Comparison of ENCODE assay signal across 9 cellular contexts in genomic region chr6:79969784-79970183, GRCh38. TPM values are rescaled to one million over a fixed set of nuclear protein-coding genes. Genes with fewer than 3 reads are reported as not detected.
"Had no signal": no experiment of that assay in that cellular context is flagged by ENCODE, and none has a peak within 500 bp of the region (broad histone marks: within the 10 kb centered on the region; RNA-seq: fewer than 3 reads in every experiment).

No MANE protein-coding gene starts in this region.

- ATAC-seq: HepG2 had no signal

- H3K9ac ChIP-seq: KMS-11 had no signal

- H3K4me2 ChIP-seq: KMS-11 had no signal

- DNase-seq: IMR-90, KBM-7, KG1 had no signal

- H3K4me1 Mint-ChIP-seq: IgD-negative memory B cell had no signal

- H3K36me3 Mint-ChIP-seq: IgD-negative memory B cell had no signal

- FAIRE-seq: HepG2, HTR-8/SVneo had no signal

- H3K27ac ChIP-seq: HL-60, KMS-11 had no signal

- H3K27ac Mint-ChIP-seq: IgD-negative memory B cell had no signal

- H3K4me3 Mint-ChIP-seq: IgD-negative memory B cell had no signal

RNA-seq across cellular contexts. Expression of gene ELOVL4, which starts 22.4 kb away (rescaled TPM):
- total RNA-seq: HT-29 had no signal
- polyA plus RNA-seq: HepG2, IgD-negative memory B cell had no signal
